Comparison of ENCODE assay signal across 4 cellular contexts in the genomic region with DNA sequence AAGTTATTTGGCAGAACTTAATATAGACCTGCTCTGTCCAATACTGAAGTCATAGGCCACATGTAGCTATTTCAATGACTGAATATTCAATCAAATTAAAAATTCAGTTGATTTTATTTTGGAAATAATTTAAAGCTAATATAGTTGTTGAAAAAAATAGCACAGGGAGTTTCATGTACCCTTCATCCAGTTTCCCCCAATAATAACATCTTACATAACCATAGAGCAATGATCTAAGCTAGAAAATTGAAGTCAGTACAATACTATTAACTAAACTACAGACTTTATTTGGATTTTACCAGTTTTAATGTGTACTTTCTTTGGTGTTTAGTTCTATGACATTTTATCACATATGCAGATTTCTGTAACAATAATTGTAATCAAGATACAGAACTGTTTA.
"Had no signal": no experiment of that assay in that cellular context is flagged by ENCODE, and none has a peak within 500 bp of the region (broad histone marks: within the 10 kb centered on the region; RNA-seq: fewer than 3 reads in every experiment).

No MANE protein-coding gene starts in this region.

- ATAC-seq: GM23338, HCT116 had no signal

- H3K36me3 ChIP-seq: HAP-1 had no signal

- H3K9me3 ChIP-seq: HAP-1 had no signal

- H3K4me3 ChIP-seq: GM23248, GM23338, HAP-1 had no signal

- H3K27ac ChIP-seq: GM23248 had no signal

- H3K4me1 ChIP-seq: HAP-1 had no signal
